10 cellular contexts compared by ENCODE assay signal in genomic region chr14:98198385-98198784, GRCh38.
DNase-seq lines count a peak whose midpoint lies in the region; ATAC-seq and TF ChIP-seq lines count a peak whose summit lies in the region.
"Had no signal": no experiment of that assay in that cellular context is flagged by ENCODE, and none has a peak within 500 bp of the region (broad histone marks: within the 10 kb centered on the region; RNA-seq: fewer than 3 reads in every experiment).

No MANE protein-coding gene starts in this region.

- TF ChIP-seq CTCF in GM13976 (IDR thresholded peaks at IDR 0.05; ENCODE audit: borderline replicate concordance, control extremely low read depth, extremely low read depth, insufficient read depth, missing control alignments) = no peak
- TF ChIP-seq CTCF in natural killer cell (IDR thresholded peaks at IDR 0.05) = no peak
- no peak for TF ChIP-seq CTCF in smooth muscle cell (IDR thresholded peaks at IDR 0.05; ENCODE audit: borderline replicate concordance, insufficient read depth, poor library complexity, severe bottlenecking)
- TF ChIP-seq CTCF in glutamatergic neuron (IDR thresholded peaks at IDR 0.05; ENCODE audit: partially characterized antibody, unreplicated experiment) = no peak

- intact Hi-C loops in natural killer cell (cut with micrococcal nuclease) = no loop called here

- no peaks in the 10 kb centered on the region for H3K79me2 ChIP-seq in smooth muscle cell (ENCODE audit: low read depth)

- no peak overlapping the region for H3K4me2 ChIP-seq in smooth muscle cell

- peak; percentile 62 to 72 for ATAC-seq in activated T-cell treated with anti-CD3 and anti-CD28 coated beads, Interleukin-2, amount 50 U/mL, for 72 hours (replicated peaks in 1 of 2)
- ATAC-seq in natural killer cell (peak; percentile 84 to 94 (median 89)), GM18505 (IDR thresholded peaks at IDR 0.05; ENCODE audit: unreplicated experiment) (no peak)
- ATAC-seq: Right ventricle myocardium inferior had no signal

- H3K36me3 Mint-ChIP-seq in activated T-cell treated with anti-CD3 and anti-CD28 coated beads, Interleukin-2, amount 50 U/mL, for 72 hours (ENCODE audit: insufficient read depth in 2 of 2) = peaks cover 0 to 6% of the 10 kb centered on the region in 2 donors
- H3K36me3 Mint-ChIP-seq in natural killer cell (no peaks in the 10 kb centered on the region), glutamatergic neuron (ENCODE audit: unreplicated experiment) (no peaks in the 10 kb centered on the region)

- H3K27ac ChIP-seq in KOPT-K1 (ENCODE audit: low read depth, low read length, poor library complexity, severe bottlenecking) (peak overlapping the region; percentile 100), smooth muscle cell (ENCODE audit: low read depth) (no peak overlapping the region)

- peaks cover 4% of the 10 kb centered on the region for H3K4me1 ChIP-seq in smooth muscle cell (ENCODE audit: low read depth)

- peaks cover 6% of the 10 kb centered on the region for H3K27me3 ChIP-seq in smooth muscle cell (ENCODE audit: low read depth)

- 77% methylated on average over 10 of the region's 10 CpGs for WGBS in smooth muscle cell (ENCODE audit: low lambda C conversion rate)

- H2AFZ ChIP-seq in smooth muscle cell (ENCODE audit: low read depth) = no peak overlapping the region

- no peak overlapping the region for H3K9ac ChIP-seq in smooth muscle cell (ENCODE audit: low read depth)

- H3K4me1 Mint-ChIP-seq in activated T-cell treated with anti-CD3 and anti-CD28 coated beads, Interleukin-2, amount 50 U/mL, for 72 hours (ENCODE audit: low read depth) = peaks cover 95% of the 10 kb centered on the region
- H3K4me1 Mint-ChIP-seq in natural killer cell = peaks cover 32 to 39% of the 10 kb centered on the region in 2 donors
- no peaks in the 10 kb centered on the region for H3K4me1 Mint-ChIP-seq in glutamatergic neuron (ENCODE audit: low read depth, unreplicated experiment)

- H3K4me3 ChIP-seq in smooth muscle cell = no peak overlapping the region

- H3K27me3 Mint-ChIP-seq in activated T-cell treated with anti-CD3 and anti-CD28 coated beads, Interleukin-2, amount 50 U/mL, for 72 hours (ENCODE audit: low read depth) = no peaks in the 10 kb centered on the region
- H3K27me3 Mint-ChIP-seq in natural killer cell (ENCODE audit: low read depth in 2 of 2) (peaks cover 6 to 7% of the 10 kb centered on the region in 2 donors), glutamatergic neuron (ENCODE audit: unreplicated experiment) (no peaks in the 10 kb centered on the region)

- DNase-seq in GM13976 (ENCODE audit: low spot score) (peak; percentile 37), natural killer cell (peak; percentile 34), smooth muscle cell (lab: John Stamatoyannopoulos, UW; ENCODE audit: unreplicated experiment) (no peak), glutamatergic neuron (no peak), A172 (ENCODE audit: low spot score) (no peak)
- DNase-seq in activated T-cell treated with anti-CD3 and anti-CD28 coated beads, Interleukin-2, amount 50 U/mL, for 72 hours = peak; percentile 58 to 66

- H3K9me3 Mint-ChIP-seq in activated T-cell treated with anti-CD3 and anti-CD28 coated beads, Interleukin-2, amount 50 U/mL, for 72 hours = no peaks in the 10 kb centered on the region
- H3K9me3 Mint-ChIP-seq in natural killer cell = no peaks in the 10 kb centered on the region
- H3K9me3 Mint-ChIP-seq in glutamatergic neuron (ENCODE audit: unreplicated experiment) = no peaks in the 10 kb centered on the region
- H3K9me3 Mint-ChIP-seq: neural crest cell had no signal

- no peaks in the 10 kb centered on the region for H3F3A ChIP-seq in smooth muscle cell (ENCODE audit: low read depth)

- in situ Hi-C loops in GM13976 (cut with MboI; ENCODE audit: low sequenced_read_pairs, unreplicated experiment) = no loop called here

- TF ChIP-seq POLR2A in GM18505 (IDR thresholded peaks at IDR 0.05; ENCODE audit: borderline replicate concordance, extremely low read depth, insufficient read depth, insufficient read length) = no peak

- H3K27ac Mint-ChIP-seq in activated T-cell treated with anti-CD3 and anti-CD28 coated beads, Interleukin-2, amount 50 U/mL, for 72 hours = peak overlapping the region; percentile 85
- H3K27ac Mint-ChIP-seq in natural killer cell (peak overlapping the region; percentile 43 to 79), glutamatergic neuron (ENCODE audit: unreplicated experiment) (no peak overlapping the region)

- H3K9me3 ChIP-seq in KOPT-K1 (ENCODE audit: insufficient read depth, low read length, poor library complexity, severe bottlenecking) (no peaks in the 10 kb centered on the region), smooth muscle cell (replicated peaks; ENCODE audit: low read depth) (no peaks in the 10 kb centered on the region)

- H4K20me1 ChIP-seq in smooth muscle cell (ENCODE audit: low read depth) = no peaks in the 10 kb centered on the region

- H3K36me3 ChIP-seq in KOPT-K1 (ENCODE audit: insufficient read depth, low read length) (peaks cover 7% of the 10 kb centered on the region; the same call in 1 of the 2 replicates), smooth muscle cell (ENCODE audit: low read depth) (no peaks in the 10 kb centered on the region)

- peak overlapping the region; percentile 66 to 69 for H3K4me3 Mint-ChIP-seq in activated T-cell treated with anti-CD3 and anti-CD28 coated beads, Interleukin-2, amount 50 U/mL, for 72 hours
- H3K4me3 Mint-ChIP-seq in natural killer cell = peak overlapping the region; percentile 68
- no peak overlapping the region for H3K4me3 Mint-ChIP-seq in glutamatergic neuron (ENCODE audit: unreplicated experiment)
- H3K4me3 Mint-ChIP-seq: neural crest cell had no signal

Comparison
In these comparisons a context has a peak if more than half of its experiments do, and no peak if none do; other contexts are left out.
1. DNase-seq: peak in GM13976 (single experiment), activated T-cell treated with anti-CD3 and anti-CD28 coated beads, Interleukin-2, amount 50 U/mL, for 72 hours (2 of 2) and natural killer cell (single experiment); none in smooth muscle cell (single experiment), glutamatergic neuron (single experiment) and A172 (single experiment).